Comparison of ENCODE assay signal across 3 cellular contexts in the genomic region with DNA sequence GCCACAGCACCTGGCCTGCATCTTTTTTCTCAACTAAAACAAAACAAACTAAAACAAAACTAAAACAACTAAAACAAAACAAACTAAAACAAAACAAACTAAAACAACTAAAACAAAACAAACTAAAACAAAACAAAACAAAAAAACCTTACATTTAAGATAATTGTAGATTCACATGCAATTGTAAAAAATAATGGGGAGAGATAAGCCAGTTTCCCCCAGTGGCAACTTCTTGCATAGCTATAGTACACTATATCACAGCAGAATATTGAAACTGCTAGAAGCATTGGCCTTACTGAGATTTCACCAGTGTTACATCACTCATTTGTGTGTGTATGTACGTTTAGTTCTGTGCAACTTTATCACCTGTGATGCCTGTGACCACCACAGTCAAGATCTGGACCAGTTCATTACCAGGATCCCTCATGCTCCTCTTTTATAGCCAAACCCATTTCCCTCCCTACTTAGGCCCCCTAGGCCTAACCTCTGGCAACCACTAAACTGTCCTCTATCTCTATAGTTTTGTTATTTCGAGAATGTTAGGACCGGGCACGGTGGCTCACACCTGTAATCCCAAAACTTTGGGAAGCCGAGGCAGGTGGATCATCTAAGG.
TF ChIP-seq lines count a peak whose summit lies in the region.

No MANE protein-coding gene starts in this region.

TF ChIP-seq in HEK293, 187 proteins besides CTCF, POLR2A, EP300 and RAD21 (continues in another document):
- TF ChIP-seq, protein P1, sequence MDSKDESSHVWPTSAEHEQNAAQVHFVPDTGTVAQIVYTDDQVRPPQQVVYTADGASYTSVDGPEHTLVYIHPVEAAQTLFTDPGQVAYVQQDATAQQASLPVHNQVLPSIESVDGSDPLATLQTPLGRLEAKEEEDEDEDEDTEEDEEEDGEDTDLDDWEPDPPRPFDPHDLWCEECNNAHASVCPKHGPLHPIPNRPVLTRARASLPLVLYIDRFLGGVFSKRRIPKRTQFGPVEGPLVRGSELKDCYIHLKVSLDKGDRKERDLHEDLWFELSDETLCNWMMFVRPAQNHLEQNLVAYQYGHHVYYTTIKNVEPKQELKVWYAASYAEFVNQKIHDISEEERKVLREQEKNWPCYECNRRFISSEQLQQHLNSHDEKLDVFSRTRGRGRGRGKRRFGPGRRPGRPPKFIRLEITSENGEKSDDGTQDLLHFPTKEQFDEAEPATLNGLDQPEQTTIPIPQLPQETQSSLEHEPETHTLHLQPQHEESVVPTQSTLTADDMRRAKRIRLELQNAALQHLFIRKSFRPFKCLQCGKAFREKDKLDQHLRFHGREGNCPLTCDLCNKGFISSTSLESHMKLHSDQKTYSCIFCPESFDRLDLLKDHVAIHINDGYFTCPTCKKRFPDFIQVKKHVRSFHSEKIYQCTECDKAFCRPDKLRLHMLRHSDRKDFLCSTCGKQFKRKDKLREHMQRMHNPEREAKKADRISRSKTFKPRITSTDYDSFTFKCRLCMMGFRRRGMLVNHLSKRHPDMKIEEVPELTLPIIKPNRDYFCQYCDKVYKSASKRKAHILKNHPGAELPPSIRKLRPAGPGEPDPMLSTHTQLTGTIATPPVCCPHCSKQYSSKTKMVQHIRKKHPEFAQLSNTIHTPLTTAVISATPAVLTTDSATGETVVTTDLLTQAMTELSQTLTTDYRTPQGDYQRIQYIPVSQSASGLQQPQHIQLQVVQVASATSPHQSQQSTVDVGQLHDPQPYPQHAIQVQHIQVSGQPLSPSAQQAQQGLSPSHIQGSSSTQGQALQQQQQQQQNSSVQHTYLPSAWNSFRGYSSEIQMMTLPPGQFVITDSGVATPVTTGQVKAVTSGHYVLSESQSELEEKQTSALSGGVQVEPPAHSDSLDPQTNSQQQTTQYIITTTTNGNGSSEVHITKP (tag by site-specific recombination; IDR thresholded peaks at IDR 0.05), result peak; percentile 72
- TF ChIP-seq ZNF155 (tag by site-specific recombination; IDR thresholded peaks at IDR 0.05), result no peak
- TF ChIP-seq ZEB2 (tag by site-specific recombination; IDR thresholded peaks at IDR 0.05), result peak; percentile 68; the same call in 1 of the 2 replicates
- TF ChIP-seq, protein P2, sequence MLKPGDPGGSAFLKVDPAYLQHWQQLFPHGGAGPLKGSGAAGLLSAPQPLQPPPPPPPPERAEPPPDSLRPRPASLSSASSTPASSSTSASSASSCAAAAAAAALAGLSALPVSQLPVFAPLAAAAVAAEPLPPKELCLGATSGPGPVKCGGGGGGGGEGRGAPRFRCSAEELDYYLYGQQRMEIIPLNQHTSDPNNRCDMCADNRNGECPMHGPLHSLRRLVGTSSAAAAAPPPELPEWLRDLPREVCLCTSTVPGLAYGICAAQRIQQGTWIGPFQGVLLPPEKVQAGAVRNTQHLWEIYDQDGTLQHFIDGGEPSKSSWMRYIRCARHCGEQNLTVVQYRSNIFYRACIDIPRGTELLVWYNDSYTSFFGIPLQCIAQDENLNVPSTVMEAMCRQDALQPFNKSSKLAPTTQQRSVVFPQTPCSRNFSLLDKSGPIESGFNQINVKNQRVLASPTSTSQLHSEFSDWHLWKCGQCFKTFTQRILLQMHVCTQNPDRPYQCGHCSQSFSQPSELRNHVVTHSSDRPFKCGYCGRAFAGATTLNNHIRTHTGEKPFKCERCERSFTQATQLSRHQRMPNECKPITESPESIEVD (tag by site-specific recombination; IDR thresholded peaks at IDR 0.05), result peak; percentile 62; the same call in 1 of the 2 replicates
- TF ChIP-seq ZBTB17 (tag by site-specific recombination; IDR thresholded peaks at IDR 0.05), result peak; percentile 73; the same call in 1 of the 2 replicates
- TF ChIP-seq ZNF701 (tag by site-specific recombination; IDR thresholded peaks at IDR 0.05), result 0 out of 2 replicates have a peak, but pooled peaks have one; percentile 39
- TF ChIP-seq ZNF335 (tag by site-specific recombination; conservative IDR thresholded peaks at IDR 0.05), result peak; percentile 37; the same call in 1 of the 2 replicates
- TF ChIP-seq, protein P3, sequence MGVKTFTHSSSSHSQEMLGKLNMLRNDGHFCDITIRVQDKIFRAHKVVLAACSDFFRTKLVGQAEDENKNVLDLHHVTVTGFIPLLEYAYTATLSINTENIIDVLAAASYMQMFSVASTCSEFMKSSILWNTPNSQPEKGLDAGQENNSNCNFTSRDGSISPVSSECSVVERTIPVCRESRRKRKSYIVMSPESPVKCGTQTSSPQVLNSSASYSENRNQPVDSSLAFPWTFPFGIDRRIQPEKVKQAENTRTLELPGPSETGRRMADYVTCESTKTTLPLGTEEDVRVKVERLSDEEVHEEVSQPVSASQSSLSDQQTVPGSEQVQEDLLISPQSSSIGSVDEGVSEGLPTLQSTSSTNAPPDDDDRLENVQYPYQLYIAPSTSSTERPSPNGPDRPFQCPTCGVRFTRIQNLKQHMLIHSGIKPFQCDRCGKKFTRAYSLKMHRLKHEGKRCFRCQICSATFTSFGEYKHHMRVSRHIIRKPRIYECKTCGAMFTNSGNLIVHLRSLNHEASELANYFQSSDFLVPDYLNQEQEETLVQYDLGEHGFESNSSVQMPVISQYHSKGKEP (tag by site-specific recombination; IDR thresholded peaks at IDR 0.05), result peak; percentile 59
- TF ChIP-seq SALL2 (tag by site-specific recombination; IDR thresholded peaks at IDR 0.05; ENCODE audit: borderline replicate concordance), result no peak

TF ChIP-seq in WTC11, 78 proteins besides CTCF, POLR2A, EP300 and RAD21:
- TF ChIP-seq, protein P4, sequence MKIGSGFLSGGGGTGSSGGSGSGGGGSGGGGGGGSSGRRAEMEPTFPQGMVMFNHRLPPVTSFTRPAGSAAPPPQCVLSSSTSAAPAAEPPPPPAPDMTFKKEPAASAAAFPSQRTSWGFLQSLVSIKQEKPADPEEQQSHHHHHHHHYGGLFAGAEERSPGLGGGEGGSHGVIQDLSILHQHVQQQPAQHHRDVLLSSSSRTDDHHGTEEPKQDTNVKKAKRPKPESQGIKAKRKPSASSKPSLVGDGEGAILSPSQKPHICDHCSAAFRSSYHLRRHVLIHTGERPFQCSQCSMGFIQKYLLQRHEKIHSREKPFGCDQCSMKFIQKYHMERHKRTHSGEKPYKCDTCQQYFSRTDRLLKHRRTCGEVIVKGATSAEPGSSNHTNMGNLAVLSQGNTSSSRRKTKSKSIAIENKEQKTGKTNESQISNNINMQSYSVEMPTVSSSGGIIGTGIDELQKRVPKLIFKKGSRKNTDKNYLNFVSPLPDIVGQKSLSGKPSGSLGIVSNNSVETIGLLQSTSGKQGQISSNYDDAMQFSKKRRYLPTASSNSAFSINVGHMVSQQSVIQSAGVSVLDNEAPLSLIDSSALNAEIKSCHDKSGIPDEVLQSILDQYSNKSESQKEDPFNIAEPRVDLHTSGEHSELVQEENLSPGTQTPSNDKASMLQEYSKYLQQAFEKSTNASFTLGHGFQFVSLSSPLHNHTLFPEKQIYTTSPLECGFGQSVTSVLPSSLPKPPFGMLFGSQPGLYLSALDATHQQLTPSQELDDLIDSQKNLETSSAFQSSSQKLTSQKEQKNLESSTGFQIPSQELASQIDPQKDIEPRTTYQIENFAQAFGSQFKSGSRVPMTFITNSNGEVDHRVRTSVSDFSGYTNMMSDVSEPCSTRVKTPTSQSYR (CRISPR knock-in tag; IDR thresholded peaks at IDR 0.05), result no peak
- peak; percentile 98 for TF ChIP-seq GABPB1 (CRISPR knock-in tag; IDR thresholded peaks at IDR 0.05)

TF ChIP-seq in HepG2, 621 proteins besides CTCF, POLR2A, EP300 and RAD21:
- no peak for TF ChIP-seq ZNF296 (CRISPR knock-in tag; conservative IDR thresholded peaks at IDR 0.05)
- TF ChIP-seq ZNF761 (CRISPR knock-in tag; conservative IDR thresholded peaks at IDR 0.05), result no peak
- peak; percentile 71 for TF ChIP-seq CEBPB (IDR thresholded peaks at IDR 0.05; ENCODE audit: borderline replicate concordance, low read depth, low read length)
- no peak for TF ChIP-seq NFYB (CRISPR knock-in tag; IDR thresholded peaks at IDR 0.05)
- TF ChIP-seq, protein P5, sequence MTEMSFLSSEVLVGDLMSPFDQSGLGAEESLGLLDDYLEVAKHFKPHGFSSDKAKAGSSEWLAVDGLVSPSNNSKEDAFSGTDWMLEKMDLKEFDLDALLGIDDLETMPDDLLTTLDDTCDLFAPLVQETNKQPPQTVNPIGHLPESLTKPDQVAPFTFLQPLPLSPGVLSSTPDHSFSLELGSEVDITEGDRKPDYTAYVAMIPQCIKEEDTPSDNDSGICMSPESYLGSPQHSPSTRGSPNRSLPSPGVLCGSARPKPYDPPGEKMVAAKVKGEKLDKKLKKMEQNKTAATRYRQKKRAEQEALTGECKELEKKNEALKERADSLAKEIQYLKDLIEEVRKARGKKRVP (CRISPR knock-in tag; IDR thresholded peaks at IDR 0.05), result peak in 1 of 2 experiments; percentile 97; a peak in 2 of 4 replicates
- no peak for TF ChIP-seq AFF4 (CRISPR knock-in tag; IDR thresholded peaks at IDR 0.05)
- TF ChIP-seq CEBPG (CRISPR knock-in tag; IDR thresholded peaks at IDR 0.05), result peak; percentile 38; the same call in 1 of the 2 replicates
- no peak for TF ChIP-seq KDM6A (CRISPR knock-in tag; IDR thresholded peaks at IDR 0.05; ENCODE audit: low read depth)
